ENCODE assay signal across 10 cellular contexts in the genomic region with DNA sequence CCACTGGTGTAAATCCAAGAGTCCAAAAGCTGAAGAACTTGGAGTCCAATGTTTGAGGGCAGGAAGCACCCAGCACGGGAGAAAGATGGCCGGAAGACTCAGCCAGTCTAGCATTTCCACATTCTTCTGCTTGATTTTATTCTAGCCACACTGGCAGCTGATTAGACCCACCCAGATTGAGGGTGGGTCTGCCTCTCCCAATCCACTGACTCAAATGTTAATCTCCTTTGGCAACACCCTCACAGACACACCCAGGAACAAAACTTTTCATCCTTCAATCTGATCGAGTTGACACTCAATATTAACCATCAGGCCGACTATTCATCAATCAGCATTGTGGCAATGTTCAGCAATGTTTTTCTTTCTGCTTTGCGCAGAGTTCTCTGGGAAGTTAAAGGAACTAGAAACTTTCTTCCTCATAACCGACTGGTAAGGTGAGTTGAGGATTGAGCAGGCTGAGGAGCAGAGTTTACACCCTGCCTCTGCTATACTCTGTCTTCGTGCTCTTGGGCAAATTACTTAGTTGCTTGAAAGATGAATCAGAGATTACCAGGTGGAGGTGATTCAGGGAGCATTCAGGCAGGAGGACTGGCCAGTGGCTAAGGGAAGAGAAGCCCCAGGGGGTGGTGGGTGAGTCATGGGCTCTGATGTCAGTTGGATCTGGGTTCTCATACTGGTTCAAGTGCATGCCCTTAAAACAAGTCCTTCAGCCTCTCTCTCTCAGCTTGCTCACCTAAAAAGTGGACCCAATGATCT. TPM values are rescaled to one million over a fixed set of nuclear protein-coding genes. Genes with fewer than 3 reads are reported as not detected.
DNase-seq lines count a peak whose midpoint lies in the region; ATAC-seq and TF ChIP-seq lines count a peak whose summit lies in the region.
"Had no signal": no experiment of that assay in that cellular context is flagged by ENCODE, and none has a peak within 500 bp of the region (broad histone marks: within the 10 kb centered on the region; RNA-seq: fewer than 3 reads in every experiment).

No MANE protein-coding gene starts in this region.

- ATAC-seq in activated T-cell treated with anti-CD3 and anti-CD28 coated beads, Interleukin-2, amount 50 U/mL, for 72 hours (replicated peaks in 1 of 2), result peak; percentile 46 to 60
- ATAC-seq in GM19351 (IDR thresholded peaks at IDR 0.05; ENCODE audit: unreplicated experiment) (no peak), GM19455 (IDR thresholded peaks at IDR 0.05; ENCODE audit: unreplicated experiment) (no peak)

- H3K9me3 ChIP-seq in esophagus squamous epithelium, result no peaks in the 10 kb centered on the region
- H3K9me3 ChIP-seq: testis had no signal

- no peaks in the 10 kb centered on the region for H3K27me3 Mint-ChIP-seq in activated T-cell treated with anti-CD3 and anti-CD28 coated beads, Interleukin-2, amount 50 U/mL, for 72 hours (ENCODE audit: low read depth)
- no peaks in the 10 kb centered on the region for H3K27me3 Mint-ChIP-seq in activated T-cell treated with anti-CD3 and anti-CD28 coated beads, Interleukin-2, amount 50 U/mL, for 24 hours

- H3K9me3 Mint-ChIP-seq in activated T-cell treated with anti-CD3 and anti-CD28 coated beads, Interleukin-2, amount 50 U/mL, for 72 hours, result peaks cover 0 to 3% of the 10 kb centered on the region in 2 donors
- no peaks in the 10 kb centered on the region for H3K9me3 Mint-ChIP-seq in activated T-cell treated with anti-CD3 and anti-CD28 coated beads, Interleukin-2, amount 50 U/mL, for 24 hours

- no peak overlapping the region for H3K4me3 Mint-ChIP-seq in activated T-cell treated with anti-CD3 and anti-CD28 coated beads, Interleukin-2, amount 50 U/mL, for 72 hours
- H3K4me3 Mint-ChIP-seq in activated T-cell treated with anti-CD3 and anti-CD28 coated beads, Interleukin-2, amount 50 U/mL, for 24 hours, result no peak overlapping the region

- TF ChIP-seq CTCF in esophagus squamous epithelium (IDR thresholded peaks at IDR 0.05), result no peak

- H3K4me1 Mint-ChIP-seq in activated T-cell treated with anti-CD3 and anti-CD28 coated beads, Interleukin-2, amount 50 U/mL, for 72 hours (ENCODE audit: low read depth), result peaks cover 17% of the 10 kb centered on the region
- H3K4me1 Mint-ChIP-seq in activated T-cell treated with anti-CD3 and anti-CD28 coated beads, Interleukin-2, amount 50 U/mL, for 24 hours (ENCODE audit: low read depth), result peaks cover 24% of the 10 kb centered on the region

- no peaks in the 10 kb centered on the region for H3K36me3 ChIP-seq in esophagus squamous epithelium

- H3K36me3 Mint-ChIP-seq in activated T-cell treated with anti-CD3 and anti-CD28 coated beads, Interleukin-2, amount 50 U/mL, for 72 hours (ENCODE audit: insufficient read depth in 2 of 2), result no peaks in the 10 kb centered on the region
- H3K36me3 Mint-ChIP-seq in activated T-cell treated with anti-CD3 and anti-CD28 coated beads, Interleukin-2, amount 50 U/mL, for 24 hours (ENCODE audit: low read depth), result no peaks in the 10 kb centered on the region

- no peak for TF ChIP-seq POLR2A in esophagus squamous epithelium (IDR thresholded peaks at IDR 0.05)

- DNase-seq in activated T-cell treated with anti-CD3 and anti-CD28 coated beads, Interleukin-2, amount 50 U/mL, for 72 hours, result peak in 1 of 2 donors; percentile 15
- no peak for DNase-seq in activated T-cell treated with anti-CD3 and anti-CD28 coated beads, Interleukin-2, amount 50 U/mL, for 24 hours
- peak; percentile 80 for DNase-seq in RPMI7951 (ENCODE audit: low read depth)
- DNase-seq in esophagus squamous epithelium (lab: John Stamatoyannopoulos, UW), result no peak
- DNase-seq in GM19238 (ENCODE audit: insufficient read length, low spot score), result no peak
- DNase-seq: Right ventricle myocardium superior, testis had no signal

- H3K4me1 ChIP-seq in esophagus squamous epithelium, result peaks cover 4 to 29% (median 9%) of the 10 kb centered on the region in 3 donors
- H3K4me1 ChIP-seq: testis had no signal

- no peaks in the 10 kb centered on the region for H3K27me3 ChIP-seq in esophagus squamous epithelium
- H3K27me3 ChIP-seq: testis had no signal

- 23 to 41% methylated on average over 7 of the region's 7 CpGs for WGBS in esophagus squamous epithelium, 2 donors

- intact Hi-C loops in esophagus squamous epithelium (cut with DNase I), result no loop called here

- H3K27ac ChIP-seq in esophagus squamous epithelium (peak overlapping the region; percentile 82 to 93 (median 85)), skin epidermis (peak overlapping the region in 19 of 21 experiments; percentile 13 to 80 (median 64))
- H3K27ac ChIP-seq: testis had no signal

- no peak overlapping the region for H3K27ac Mint-ChIP-seq in activated T-cell treated with anti-CD3 and anti-CD28 coated beads, Interleukin-2, amount 50 U/mL, for 72 hours
- H3K27ac Mint-ChIP-seq in activated T-cell treated with anti-CD3 and anti-CD28 coated beads, Interleukin-2, amount 50 U/mL, for 24 hours, result no peak overlapping the region

- H3K4me3 ChIP-seq in esophagus squamous epithelium (peak overlapping the region in 3 of 4 donors; percentile 10 to 25 (median 14)), skin epidermis (no peak overlapping the region)
- H3K4me3 ChIP-seq: testis had no signal

RNA-seq across cellular contexts. Expression of a gene that starts 28.2 kb away (rescaled TPM):
- total RNA-seq in activated T-cell treated with anti-CD3 and anti-CD28 coated beads, Interleukin-2, amount 50 U/mL, for 72 hours, result 10 to 100 TPM; 74.8 to 84.2 TPM
- total RNA-seq in RPMI7951 (2014; rRNA removed; shearing (Covaris generic)), result 45.1 and 64.5 TPM in 2 replicates
- 10 to 100 TPM; 42.0 to 81.9 (median 51.4) TPM for total RNA-seq in esophagus squamous epithelium

Comparison
In these comparisons a context has a peak if more than half of its experiments do, and no peak if none do; other contexts are left out.
1. ATAC-seq: peak in activated T-cell treated with anti-CD3 and anti-CD28 coated beads, Interleukin-2, amount 50 U/mL, for 72 hours (2 of 2); none in GM19351 (single experiment) and GM19455 (single experiment).
2. H3K4me3 ChIP-seq: peak in esophagus squamous epithelium (3 of 4); none in skin epidermis (0 of 7).